29 cellular contexts compared by ENCODE assay signal in genomic region chr16:30078744-30079143, GRCh38. TPM values are rescaled to one million over a fixed set of nuclear protein-coding genes. Genes with fewer than 3 reads are reported as not detected.
DNase-seq lines count a peak whose midpoint lies in the region; ATAC-seq and TF ChIP-seq lines count a peak whose summit lies in the region.
"Had no signal": no experiment of that assay in that cellular context is flagged by ENCODE, and none has a peak within 500 bp of the region (broad histone marks: within the 10 kb centered on the region; RNA-seq: fewer than 3 reads in every experiment).

No MANE protein-coding gene starts in this region.

- no peak overlapping the region for H3K4me3 Mint-ChIP-seq in type B pancreatic cell
- H3K4me3 Mint-ChIP-seq in naive thymus-derived CD4-positive, alpha-beta T cell = peak overlapping the region in 2 of 10 donors; percentile 76 to 90
- H3K4me3 Mint-ChIP-seq: stimulated activated naive CD8-positive, alpha-beta T cell treated with anti-CD3 and anti-CD28 coated beads, Interleukin-15, Interleukin-2, amounts not matched to agents 100 ng/mL and 50 ng/mL, for 24 hours had no signal

- H3K4me3 ChIP-seq in left ventricle myocardium inferior (no peak overlapping the region), right cardiac atrium (ENCODE audit: low read length) (no peak overlapping the region)
- no peak overlapping the region for H3K4me3 ChIP-seq in naive thymus-derived CD4-positive, alpha-beta T cell (ENCODE audit: low read length)
- H3K4me3 ChIP-seq: pancreas, testis had no signal

- POLR2A ChIA-PET in naive thymus-derived CD4-positive, alpha-beta T cell (lab: Charles Lee) = interaction anchor here (1.0 to 10.7 kb wide), 5 partner anchors 12 to 107 kb away, joined by 3 to 177 read pairs (median 31); partner anchors contain the start of genes ALDOA, CORO1A, TBX6 and YPEL3

- H3K27me3 Mint-ChIP-seq in type B pancreatic cell = no peaks in the 10 kb centered on the region
- peaks cover 0 to 2% (median 0%) of the 10 kb centered on the region in 5 donors for H3K27me3 Mint-ChIP-seq in naive thymus-derived CD4-positive, alpha-beta T cell
- H3K27me3 Mint-ChIP-seq: activated naive CD8-positive, alpha-beta T cell treated with anti-CD3 and anti-CD28 coated beads, Interleukin-2, amount 10 ng/mL, durations not matched to agents 7 days and 5 days; IgD-negative memory B cell; stimulated activated naive CD8-positive, alpha-beta T cell treated with anti-CD3 and anti-CD28 coated beads, Interleukin-15, Interleukin-2, amounts not matched to agents 100 ng/mL and 50 ng/mL, for 24 hours had no signal

- intact Hi-C loops in left ventricle myocardium inferior (cut with micrococcal nuclease) = no loop called here
- intact Hi-C loops in right cardiac atrium (cut with DNase I) = no loop called here
- intact Hi-C loops in naive thymus-derived CD4-positive, alpha-beta T cell (cut with micrococcal nuclease) = no loop called here

- no peaks in the 10 kb centered on the region for H3K27me3 ChIP-seq in left ventricle myocardium inferior (ENCODE audit: low read depth)
- no peaks in the 10 kb centered on the region for H3K27me3 ChIP-seq in right cardiac atrium (ENCODE audit: control insufficient read depth, insufficient read depth)
- H3K27me3 ChIP-seq in naive thymus-derived CD4-positive, alpha-beta T cell (ENCODE audit: control insufficient read depth in 2 of 2, insufficient read depth in 2 of 2, low read length in 2 of 2) = no peaks in the 10 kb centered on the region
- H3K27me3 ChIP-seq: pancreas, testis had no signal

- 78% methylated on average over 7 of the region's 7 CpGs for WGBS in right cardiac atrium

- H3K4me1 ChIP-seq in left ventricle myocardium inferior = peaks cover 53% of the 10 kb centered on the region
- H3K4me1 ChIP-seq in right cardiac atrium (ENCODE audit: control insufficient read depth, insufficient read depth, low read length) = no peaks in the 10 kb centered on the region
- H3K4me1 ChIP-seq in naive thymus-derived CD4-positive, alpha-beta T cell (ENCODE audit: control insufficient read depth in 2 of 2, insufficient read depth in 2 of 2, low read length in 2 of 2) = peaks cover 20 to 21% of the 10 kb centered on the region in 2 donors

- peaks cover 69% of the 10 kb centered on the region for H3K36me3 ChIP-seq in left ventricle myocardium inferior
- peaks cover 7 to 68% (median 24%) of the 10 kb centered on the region in 3 experiments for H3K36me3 ChIP-seq in naive thymus-derived CD4-positive, alpha-beta T cell (ENCODE audit: control insufficient read depth in 2 of 3, insufficient read depth in 3 of 3, low read length in 3 of 3)

- H3K9me3 ChIP-seq in left ventricle myocardium inferior (replicated peaks) (no peaks in the 10 kb centered on the region), right cardiac atrium (ENCODE audit: control insufficient read depth, low read length) (no peaks in the 10 kb centered on the region)
- no peaks in the 10 kb centered on the region for H3K9me3 ChIP-seq in naive thymus-derived CD4-positive, alpha-beta T cell (ENCODE audit: control insufficient read depth in 2 of 3, low read length in 3 of 3)
- H3K9me3 ChIP-seq: pancreas, testis had no signal

- TF ChIP-seq CTCF in left ventricle myocardium inferior (IDR thresholded peaks at IDR 0.05; ENCODE audit: borderline replicate concordance) (no peak), type B pancreatic cell (conservative IDR thresholded peaks at IDR 0.05) (no peak)

- CTCF ChIA-PET in naive thymus-derived CD4-positive, alpha-beta T cell (lab: Charles Lee) = no interaction called here

- H3K9me3 Mint-ChIP-seq in type B pancreatic cell = no peaks in the 10 kb centered on the region
- H3K9me3 Mint-ChIP-seq in naive thymus-derived CD4-positive, alpha-beta T cell = no peaks in the 10 kb centered on the region
- H3K9me3 Mint-ChIP-seq: activated naive CD8-positive, alpha-beta T cell treated with anti-CD3 and anti-CD28 coated beads, Interleukin-2, amount 10 ng/mL, durations not matched to agents 7 days and 5 days; CD8-positive, alpha-beta memory T cell; IgD-negative memory B cell; immature natural killer cell; nephron progenitor cell; stimulated activated naive CD8-positive, alpha-beta T cell treated with anti-CD3 and anti-CD28 coated beads, Interleukin-15, Interleukin-2, amounts not matched to agents 100 ng/mL and 50 ng/mL, for 24 hours had no signal

- no peak for DNase-seq in left ventricle myocardium inferior
- no peak for DNase-seq in right cardiac atrium
- peak; percentile 10 for DNase-seq in epidermal melanocyte (ENCODE audit: insufficient read length, low spot score)
- no peak for DNase-seq in type B pancreatic cell (ENCODE audit: extremely low spot score, unreplicated experiment)
- no peak for DNase-seq in naive thymus-derived CD4-positive, alpha-beta T cell
- no peak for DNase-seq in CD1c-positive myeloid dendritic cell (ENCODE audit: extremely low spot score)
- DNase-seq: activated CD4-positive, alpha-beta T cell treated with anti-CD3 and anti-CD28 coated beads for 4 hours; activated naive CD8-positive, alpha-beta T cell treated with anti-CD3 and anti-CD28 coated beads, Interleukin-2, amount 10 ng/mL, durations not matched to agents 7 days and 5 days; CD8-positive, alpha-beta memory T cell; cortex of kidney; effector memory CD4-positive, alpha-beta T cell; erythroblast; GOT3; immature natural killer cell; left colon; mammary epithelial cell; NCI-H1048; NCI-H187; NCI-H510A; nephron progenitor cell; RPMI8226; small intestine; testis; WERI-Rb-1 had no signal

- no peak for ATAC-seq in right cardiac atrium
- ATAC-seq in naive thymus-derived CD4-positive, alpha-beta T cell = no peak
- ATAC-seq: left colon, pancreas had no signal

- H3K36me3 Mint-ChIP-seq in type B pancreatic cell = peaks cover 15% of the 10 kb centered on the region
- H3K36me3 Mint-ChIP-seq in naive thymus-derived CD4-positive, alpha-beta T cell = peaks cover 0 to 40% (median 9%) of the 10 kb centered on the region in 5 donors

- H3K27ac ChIP-seq in left ventricle myocardium inferior (replicated peaks) = peak overlapping the region; percentile 29
- H3K27ac ChIP-seq in right cardiac atrium (ENCODE audit: low read length) = no peak overlapping the region
- no peak overlapping the region for H3K27ac ChIP-seq in naive thymus-derived CD4-positive, alpha-beta T cell (ENCODE audit: low read depth, low read length)
- H3K27ac ChIP-seq: pancreas, testis, WERI-Rb-1 had no signal

- peak overlapping the region; percentile 16 for H3K27ac Mint-ChIP-seq in type B pancreatic cell
- peak overlapping the region in 2 of 9 donors; percentile 36 to 56 for H3K27ac Mint-ChIP-seq in naive thymus-derived CD4-positive, alpha-beta T cell

- peaks cover 24% of the 10 kb centered on the region for H3K4me1 Mint-ChIP-seq in type B pancreatic cell (ENCODE audit: unreplicated experiment)
- H3K4me1 Mint-ChIP-seq in naive thymus-derived CD4-positive, alpha-beta T cell = peaks cover 29 to 49% (median 40%) of the 10 kb centered on the region in 7 donors

RNA-seq across cellular contexts. Expression of gene PPP4C, which starts 3.0 kb away (rescaled TPM):
- 32.2 TPM for total RNA-seq in left ventricle myocardium inferior
- total RNA-seq in right cardiac atrium = 10 to 100 TPM; 31.3 to 40.8 (median 36.0) TPM
- polyA plus RNA-seq in right cardiac atrium = 51.8 TPM
- 128 and 155 TPM in 2 replicates for total RNA-seq in type B pancreatic cell (ENCODE audit: low replicate concordance)
- 100 to 1,000 TPM in 2 of 5 experiments, 10 to 100 TPM in 3; 68.4 to 143 (median 86.0) TPM for total RNA-seq in naive thymus-derived CD4-positive, alpha-beta T cell
- 100 to 1,000 TPM; 176 TPM for polyA plus RNA-seq in naive thymus-derived CD4-positive, alpha-beta T cell

RNA-seq across cellular contexts. Expression of gene TBX6, which starts 13.0 kb away (rescaled TPM):
- total RNA-seq in left ventricle myocardium inferior (1.0 TPM), right cardiac atrium (1 to 10 TPM in 2 of 4 donors, under 1 TPM in 2; 0.67 to 1.2 (median 1.0) TPM), type B pancreatic cell (ENCODE audit: low replicate concordance) (1.6 TPM in 2 replicates)
- polyA plus RNA-seq in right cardiac atrium = 0.93 TPM
- total RNA-seq in naive thymus-derived CD4-positive, alpha-beta T cell = 1 to 10 TPM; 1.5 to 3.3 (median 1.6) TPM
- under 1 TPM in 1 of 2 donors, not detected in 1; 0.38 TPM for polyA plus RNA-seq in naive thymus-derived CD4-positive, alpha-beta T cell
- total RNA-seq: A172, Daoy had no signal
- polyA plus RNA-seq: CD8-positive, alpha-beta memory T cell; IgD-negative memory B cell; immature natural killer cell had no signal

RNA-seq across cellular contexts. Expression of gene ALDOA, which starts 13.2 kb away (rescaled TPM):
- total RNA-seq in left ventricle myocardium inferior = 3,337 TPM
- total RNA-seq in right cardiac atrium = 1,000 to 10,000 TPM; 2,625 to 3,581 (median 3,363) TPM
- 3,115 TPM for polyA plus RNA-seq in right cardiac atrium
- 620 and 1,017 TPM in 2 replicates for total RNA-seq in type B pancreatic cell (ENCODE audit: low replicate concordance)
- 1,000 to 10,000 TPM in 1 of 5 experiments, 100 to 1,000 TPM in 4; 356 to 1,619 (median 584) TPM for total RNA-seq in naive thymus-derived CD4-positive, alpha-beta T cell
- polyA plus RNA-seq in naive thymus-derived CD4-positive, alpha-beta T cell = 1,000 to 10,000 TPM in 1 of 2 donors, 100 to 1,000 TPM in 1; 955 to 1,316 TPM

RNA-seq across cellular contexts. Expression of gene YPEL3, which starts 17.3 kb away (rescaled TPM):
- total RNA-seq in left ventricle myocardium inferior (54.4 TPM), right cardiac atrium (10 to 100 TPM; 54.4 to 79.2 (median 71.2) TPM), type B pancreatic cell (ENCODE audit: low replicate concordance) (37.9 and 61.9 TPM in 2 replicates)
- polyA plus RNA-seq in right cardiac atrium = 118 TPM
- total RNA-seq in naive thymus-derived CD4-positive, alpha-beta T cell = 100 to 1,000 TPM in 3 of 5 experiments, 10 to 100 TPM in 2; 50.5 to 260 (median 130) TPM
- 100 to 1,000 TPM; 242 to 308 TPM for polyA plus RNA-seq in naive thymus-derived CD4-positive, alpha-beta T cell

RNA-seq across cellular contexts. Expression of gene GDPD3, which starts 34.6 kb away (rescaled TPM):
- total RNA-seq in left ventricle myocardium inferior (2.3 TPM), right cardiac atrium (1 to 10 TPM; 1.3 to 3.7 (median 3.2) TPM), type B pancreatic cell (ENCODE audit: low replicate concordance) (19.7 and 23.2 TPM in 2 replicates)
- polyA plus RNA-seq in right cardiac atrium = 2.6 TPM
- total RNA-seq in naive thymus-derived CD4-positive, alpha-beta T cell = 10 to 100 TPM in 4 of 5 experiments, 1 to 10 TPM in 1; 7.9 to 39.3 (median 12.3) TPM
- polyA plus RNA-seq in naive thymus-derived CD4-positive, alpha-beta T cell = not detected
- polyA plus RNA-seq: CD8-positive, alpha-beta memory T cell; IgD-negative memory B cell; immature natural killer cell had no signal
